Comparison of ENCODE assay signal across 8 cellular contexts in the genomic region with DNA sequence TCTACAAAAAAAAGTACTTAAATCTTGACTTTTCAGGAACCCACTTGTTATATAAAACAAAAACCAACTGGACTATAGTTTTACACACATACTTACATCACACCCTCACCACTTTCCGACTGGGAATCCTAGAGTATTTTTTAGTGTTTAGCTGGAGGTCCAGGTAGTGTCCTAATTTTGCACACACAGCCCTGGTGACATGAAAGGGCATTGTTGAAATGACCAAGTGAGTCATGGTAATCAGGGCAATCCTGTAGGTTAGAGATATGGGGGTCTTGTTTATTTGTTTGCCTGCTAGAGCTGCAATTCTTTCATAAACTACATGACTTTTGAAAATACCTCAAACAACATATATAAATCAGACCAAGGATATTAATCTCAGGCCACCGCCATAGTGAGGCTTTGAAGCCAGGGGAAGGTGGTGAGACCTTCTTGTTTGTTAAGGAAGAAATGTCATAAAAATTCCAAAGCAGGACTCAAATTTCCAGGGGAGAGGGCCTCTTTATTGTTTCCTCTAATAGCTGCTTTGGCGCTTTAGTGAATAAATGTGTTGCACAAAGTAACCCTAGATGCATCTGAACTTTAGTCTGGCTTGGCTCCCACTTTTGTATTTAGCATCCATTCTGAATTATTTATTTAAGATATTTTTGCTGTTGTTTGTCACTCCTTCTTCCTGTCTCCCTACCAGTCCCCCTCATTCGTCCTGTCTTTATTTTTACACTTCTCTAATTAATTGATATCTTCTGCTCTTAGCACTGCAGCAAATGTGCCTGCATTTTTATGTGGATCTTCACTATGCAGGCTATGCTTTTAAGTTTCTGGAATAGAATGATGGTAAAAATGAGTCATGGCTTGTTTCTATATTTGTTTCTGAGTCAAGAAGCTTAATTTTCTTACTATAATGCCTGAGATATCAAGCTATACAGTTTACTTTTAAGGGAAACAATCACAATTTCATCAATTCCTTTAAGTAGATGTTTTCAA.
DNase-seq lines count a peak whose midpoint lies in the region; ATAC-seq and TF ChIP-seq lines count a peak whose summit lies in the region.

No MANE protein-coding gene starts in this region.

- H3K27me3 ChIP-seq in ACC112 (ENCODE audit: insufficient read depth, low read length) (no peaks in the 10 kb centered on the region), Loucy (ENCODE audit: insufficient read depth, low read length, poor library complexity, severe bottlenecking) (no peaks in the 10 kb centered on the region), muscle layer of colon (ENCODE audit: control insufficient read depth in 1 of 2, insufficient read depth in 2 of 2, low read length in 2 of 2) (no peaks in the 10 kb centered on the region)

- H3K4me3 ChIP-seq in ACC112 (ENCODE audit: low read depth, low read length): peak overlapping the region; percentile 18; the same call in 1 of the 2 replicates
- H3K4me3 ChIP-seq in Loucy (ENCODE audit: low read length, poor library complexity, severe bottlenecking): no peak overlapping the region
- no peak overlapping the region for H3K4me3 ChIP-seq in muscle layer of colon (ENCODE audit: low read depth in 1 of 2, low read length in 2 of 2)

- H3K9me2 ChIP-seq in Loucy (replicated peaks; ENCODE audit: low read depth, low read length): no peaks in the 10 kb centered on the region

- no peak for TF ChIP-seq CTCF in Loucy (conservative IDR thresholded peaks at IDR 0.05; ENCODE audit: low read length)
- no peak for TF ChIP-seq CTCF in GM13977 (IDR thresholded peaks at IDR 0.05; ENCODE audit: extremely low read depth, insufficient read depth, missing control alignments)

- in situ Hi-C loops in GM13977 (cut with MboI; ENCODE audit: low pct_unique_long_range_greater_than_20kb, low sequenced_read_pairs, unreplicated experiment): loop anchor here (5.0 to 10.0 kb wide), 3 partner anchors 155 to 552 kb away; no protein-coding TSS in a partner anchor

- no peak overlapping the region for H2AFZ ChIP-seq in ACC112 (ENCODE audit: low read length, unreplicated experiment)
- no peak overlapping the region for H2AFZ ChIP-seq in Loucy (ENCODE audit: low read length)

- ATAC-seq in HG03354 (IDR thresholded peaks at IDR 0.05; ENCODE audit: poor library complexity, severe bottlenecking, unreplicated experiment): no peak
- no peak for ATAC-seq in HG02938 (IDR thresholded peaks at IDR 0.05; ENCODE audit: unreplicated experiment)

- H3K36me3 ChIP-seq in ACC112 (ENCODE audit: insufficient read depth, low read length) (no peaks in the 10 kb centered on the region), Loucy (ENCODE audit: insufficient read depth, low read length) (no peaks in the 10 kb centered on the region), muscle layer of colon (ENCODE audit: insufficient read depth, low read length) (no peaks in the 10 kb centered on the region)

- DNase-seq in caudate nucleus (lab: John Stamatoyannopoulos, UW): no peak
- no peak for DNase-seq in GM13977 (ENCODE audit: low spot score)
- no peak for DNase-seq in NCI-H1694 (lab: John Stamatoyannopoulos, UW)

- H3K9me3 ChIP-seq in Loucy (ENCODE audit: insufficient read depth, low read depth, low read length): no peaks in the 10 kb centered on the region
- no peaks in the 10 kb centered on the region for H3K9me3 ChIP-seq in muscle layer of colon (ENCODE audit: low read length)

- no peaks in the 10 kb centered on the region for H4K20me1 ChIP-seq in Loucy (ENCODE audit: insufficient read depth, low read length, poor library complexity, severe bottlenecking)

- H3K27ac ChIP-seq in ACC112 (ENCODE audit: low read depth, low read length) (peak overlapping the region; percentile 81), caudate nucleus (ENCODE audit: low read depth, low read length) (peak overlapping the region; percentile 6), muscle layer of colon (ENCODE audit: low read depth, low read length) (peak overlapping the region; percentile 86)

- H3K9ac ChIP-seq in Loucy (ENCODE audit: low read depth, low read length, poor library complexity, severe bottlenecking): peak overlapping the region; percentile 17
- peak overlapping the region; percentile 37 for H3K9ac ChIP-seq in muscle layer of colon (ENCODE audit: low read length)

- no peaks in the 10 kb centered on the region for H3F3A ChIP-seq in Loucy (ENCODE audit: low read depth)

- no peaks in the 10 kb centered on the region for H3K79me2 ChIP-seq in ACC112 (ENCODE audit: control insufficient read depth, insufficient read depth, low read length, unreplicated experiment)
- H3K79me2 ChIP-seq in Loucy (ENCODE audit: insufficient read depth, low read length): no peaks in the 10 kb centered on the region

- H3K4me1 ChIP-seq in ACC112 (ENCODE audit: control insufficient read depth, insufficient read depth, low read length, unreplicated experiment): peaks cover 71% of the 10 kb centered on the region
- peaks cover 73% of the 10 kb centered on the region for H3K4me1 ChIP-seq in Loucy (ENCODE audit: insufficient read depth, low read length, poor library complexity, severe bottlenecking)
- peaks cover 77% of the 10 kb centered on the region for H3K4me1 ChIP-seq in muscle layer of colon (ENCODE audit: insufficient read depth, low read length)

- no peak overlapping the region for H3K4me2 ChIP-seq in Loucy (ENCODE audit: low read depth, low read length, poor library complexity, severe bottlenecking)

Comparison
In these comparisons a context has a peak if more than half of its experiments do, and no peak if none do; other contexts are left out.
1. H3K27ac ChIP-seq: peak in every context shown above with its lines; median percentile 86 in muscle layer of colon; 81 in ACC112; 6 in caudate nucleus.